ENCODE assay signal across 8 cellular contexts in the genomic region with DNA sequence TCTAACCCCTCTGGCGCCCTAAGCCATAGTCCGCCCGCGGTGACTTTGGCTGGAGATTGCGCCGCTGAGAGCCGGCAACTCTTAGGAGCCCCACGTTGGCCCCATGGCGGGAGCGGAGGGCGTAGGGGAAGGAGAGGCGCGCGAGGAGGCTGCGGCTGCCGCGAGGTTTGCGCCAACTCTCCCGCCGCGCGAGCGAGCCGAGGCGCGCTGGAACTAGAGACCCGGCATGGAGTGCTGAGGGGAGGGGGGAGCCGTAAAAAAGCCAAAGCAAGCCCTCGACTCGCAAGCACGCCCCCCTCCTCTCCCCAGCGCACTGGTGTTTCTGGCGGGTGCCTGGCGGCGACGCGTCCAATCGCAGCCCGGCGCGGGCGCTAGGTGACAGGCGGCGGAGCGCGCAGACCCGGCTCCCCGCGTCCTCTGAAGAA. TPM values are rescaled to one million over a fixed set of nuclear protein-coding genes. Genes with fewer than 3 reads are reported as not detected.
DNase-seq lines count a peak whose midpoint lies in the region; ATAC-seq and TF ChIP-seq lines count a peak whose summit lies in the region.

A gene with protein sequence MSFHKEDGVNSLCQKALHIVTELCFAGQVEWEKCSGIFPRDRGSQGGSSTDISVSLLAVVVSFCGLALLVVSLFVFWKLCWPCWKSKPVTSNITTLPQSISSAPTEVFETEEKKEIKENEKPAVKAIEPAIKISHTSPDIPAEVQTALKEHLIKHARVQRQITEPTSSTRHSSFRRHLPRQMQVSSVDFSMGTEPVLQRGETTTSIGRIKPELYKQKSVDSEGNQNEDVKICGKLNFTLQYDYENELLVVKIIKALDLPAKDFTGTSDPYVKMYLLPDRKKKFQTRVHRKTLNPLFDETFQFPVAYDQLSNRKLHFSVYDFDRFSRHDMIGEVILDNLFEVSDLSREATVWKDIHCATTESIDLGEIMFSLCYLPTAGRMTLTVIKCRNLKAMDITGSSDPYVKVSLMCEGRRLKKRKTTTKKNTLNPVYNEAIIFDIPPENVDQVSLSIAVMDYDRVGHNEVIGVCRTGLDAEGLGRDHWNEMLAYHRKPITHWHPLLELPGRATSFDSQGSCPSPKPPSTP (minus strand): TSS at position 233 of the 425 bp plus-strand sequence. CDS start 297 bp downstream, outside the sequence.

- H3K4me2 ChIP-seq in PC-3 (ENCODE audit: low read length): no peak within 1 kb of the TSS

- TF ChIP-seq CTCF in BE2C (IDR thresholded peaks at IDR 0.05; ENCODE audit: low read depth, low read length) (no peak), colonic mucosa (IDR thresholded peaks at IDR 0.05) (no peak), PC-3 (conservative IDR thresholded peaks at IDR 0.05; ENCODE audit: low read depth, low read length) (no peak)

- H3K27ac ChIP-seq in colonic mucosa (no peak within 1 kb of the TSS), PC-3 (ENCODE audit: low read length) (no peak within 1 kb of the TSS)

- peaks cover 67% of the 10 kb centered on the region for H3K27me3 ChIP-seq in BE2C
- peaks cover 26% of the 10 kb centered on the region for H3K27me3 ChIP-seq in colonic mucosa
- H3K27me3 ChIP-seq in mucosa of stomach (ENCODE audit: control insufficient read depth, insufficient read depth, low read length): peaks cover 30% of the 10 kb centered on the region
- no peaks in the 10 kb centered on the region for H3K27me3 ChIP-seq in PC-3 (ENCODE audit: low read length)

- ATAC-seq in GM18873 (IDR thresholded peaks at IDR 0.05; ENCODE audit: low FRiP score, unreplicated experiment): no peak
- no peak for ATAC-seq in PC-3

- no peaks in the 10 kb centered on the region for H3K36me3 ChIP-seq in BE2C
- no peaks in the 10 kb centered on the region for H3K36me3 ChIP-seq in colonic mucosa
- H3K36me3 ChIP-seq in mucosa of stomach (ENCODE audit: control insufficient read depth, insufficient read depth, low read length): no peaks in the 10 kb centered on the region
- H3K36me3 ChIP-seq in PC-3 (ENCODE audit: low read depth, low read length): no peaks in the 10 kb centered on the region

- CTCF ChIA-PET in PC-3 (lab: Charles Lee): no interaction called here

- H3K4me3 ChIP-seq in BE2C (ENCODE audit: low read depth, low read length) (peak within 1 kb of the TSS; percentile 41), colonic mucosa (peak within 1 kb of the TSS; percentile 47), mucosa of stomach (ENCODE audit: low read length) (peak within 1 kb of the TSS; percentile 31), PC-3 (ENCODE audit: low read length) (no peak within 1 kb of the TSS)

- POLR2A ChIA-PET in PC-3 (lab: Charles Lee; ENCODE audit: unreplicated experiment): no interaction called here

- H3K9ac ChIP-seq in colonic mucosa (ENCODE audit: low read depth in 2 of 2, low read length in 2 of 2) (no peak within 1 kb of the TSS), mucosa of stomach (ENCODE audit: low read length) (peak within 1 kb of the TSS; percentile 55), PC-3 (ENCODE audit: low read length) (no peak within 1 kb of the TSS)

- no peak for TF ChIP-seq RAD21 in Ishikawa (IDR thresholded peaks at IDR 0.05; ENCODE audit: low read depth)

- intact Hi-C loops in colonic mucosa (cut with DNase I) (no loop called here), PC-3 (cut with micrococcal nuclease) (no loop called here)

- no peaks in the 10 kb centered on the region for H3K79me2 ChIP-seq in PC-3 (ENCODE audit: low read length)

- no peaks in the 10 kb centered on the region for H3K9me2 ChIP-seq in PC-3 (replicated peaks; ENCODE audit: low read length)

- no peaks in the 10 kb centered on the region for H4K20me1 ChIP-seq in PC-3 (ENCODE audit: low read length)

- H3F3A ChIP-seq in PC-3 (ENCODE audit: low read length, unreplicated experiment): no peaks in the 10 kb centered on the region

- no TSS peak for BruUV-seq in PC-3 (replicated peaks; lab: Mats Ljungman, UMichigan)

- DNase-seq in BE2C (peak; percentile 12), colonic mucosa (no peak), PC-3 (no peak), foreskin melanocyte (no peak)
- DNase-seq in stimulated activated CD4-positive, alpha-beta T cell treated with anti-CD3 and anti-CD28 coated beads, Interleukin-1b, Interleukin-23, amount 100 ng/mL, for 48 hours: no peak

- no peak for TF ChIP-seq EP300 in Ishikawa (IDR thresholded peaks at IDR 0.05; ENCODE audit: borderline replicate concordance)

- no peaks in the 10 kb centered on the region for H3K9me3 ChIP-seq in BE2C
- H3K9me3 ChIP-seq in colonic mucosa: no peaks in the 10 kb centered on the region
- H3K9me3 ChIP-seq in mucosa of stomach (ENCODE audit: control insufficient read depth, low read length): no peaks in the 10 kb centered on the region
- no peaks in the 10 kb centered on the region for H3K9me3 ChIP-seq in PC-3 (ENCODE audit: low read length)

- H3K4me1 ChIP-seq in BE2C: no peaks in the 10 kb centered on the region
- no peaks in the 10 kb centered on the region for H3K4me1 ChIP-seq in colonic mucosa
- no peaks in the 10 kb centered on the region for H3K4me1 ChIP-seq in mucosa of stomach (ENCODE audit: control insufficient read depth, insufficient read depth, low read length)
- H3K4me1 ChIP-seq in PC-3 (ENCODE audit: insufficient read depth, low read length): no peaks in the 10 kb centered on the region

- H2AFZ ChIP-seq in PC-3 (ENCODE audit: low read length): no peak within 1 kb of the TSS

TF ChIP-seq in Ishikawa, 13 proteins besides CTCF, POLR2A, EP300 and RAD21:
- TF ChIP-seq, protein P1, sequence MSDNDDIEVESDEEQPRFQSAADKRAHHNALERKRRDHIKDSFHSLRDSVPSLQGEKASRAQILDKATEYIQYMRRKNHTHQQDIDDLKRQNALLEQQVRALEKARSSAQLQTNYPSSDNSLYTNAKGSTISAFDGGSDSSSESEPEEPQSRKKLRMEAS (IDR thresholded peaks at IDR 0.05): peak; percentile 77
- TF ChIP-seq CEBPB (IDR thresholded peaks at IDR 0.05): no peak
- TF ChIP-seq, protein P2, sequence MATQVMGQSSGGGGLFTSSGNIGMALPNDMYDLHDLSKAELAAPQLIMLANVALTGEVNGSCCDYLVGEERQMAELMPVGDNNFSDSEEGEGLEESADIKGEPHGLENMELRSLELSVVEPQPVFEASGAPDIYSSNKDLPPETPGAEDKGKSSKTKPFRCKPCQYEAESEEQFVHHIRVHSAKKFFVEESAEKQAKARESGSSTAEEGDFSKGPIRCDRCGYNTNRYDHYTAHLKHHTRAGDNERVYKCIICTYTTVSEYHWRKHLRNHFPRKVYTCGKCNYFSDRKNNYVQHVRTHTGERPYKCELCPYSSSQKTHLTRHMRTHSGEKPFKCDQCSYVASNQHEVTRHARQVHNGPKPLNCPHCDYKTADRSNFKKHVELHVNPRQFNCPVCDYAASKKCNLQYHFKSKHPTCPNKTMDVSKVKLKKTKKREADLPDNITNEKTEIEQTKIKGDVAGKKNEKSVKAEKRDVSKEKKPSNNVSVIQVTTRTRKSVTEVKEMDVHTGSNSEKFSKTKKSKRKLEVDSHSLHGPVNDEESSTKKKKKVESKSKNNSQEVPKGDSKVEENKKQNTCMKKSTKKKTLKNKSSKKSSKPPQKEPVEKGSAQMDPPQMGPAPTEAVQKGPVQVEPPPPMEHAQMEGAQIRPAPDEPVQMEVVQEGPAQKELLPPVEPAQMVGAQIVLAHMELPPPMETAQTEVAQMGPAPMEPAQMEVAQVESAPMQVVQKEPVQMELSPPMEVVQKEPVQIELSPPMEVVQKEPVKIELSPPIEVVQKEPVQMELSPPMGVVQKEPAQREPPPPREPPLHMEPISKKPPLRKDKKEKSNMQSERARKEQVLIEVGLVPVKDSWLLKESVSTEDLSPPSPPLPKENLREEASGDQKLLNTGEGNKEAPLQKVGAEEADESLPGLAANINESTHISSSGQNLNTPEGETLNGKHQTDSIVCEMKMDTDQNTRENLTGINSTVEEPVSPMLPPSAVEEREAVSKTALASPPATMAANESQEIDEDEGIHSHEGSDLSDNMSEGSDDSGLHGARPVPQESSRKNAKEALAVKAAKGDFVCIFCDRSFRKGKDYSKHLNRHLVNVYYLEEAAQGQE (IDR thresholded peaks at IDR 0.05; ENCODE audit: low read depth): no peak
- no peak for TF ChIP-seq TCF12 (IDR thresholded peaks at IDR 0.05; ENCODE audit: low read depth)
- TF ChIP-seq CREB1 (IDR thresholded peaks at IDR 0.05; ENCODE audit: low read depth): no peak
- no peak for TF ChIP-seq TAF1 (IDR thresholded peaks at IDR 0.05; ENCODE audit: low read depth)
- TF ChIP-seq EGR1 (IDR thresholded peaks at IDR 0.05): no peak

RNA-seq across cellular contexts. Expression of the gene that starts here (rescaled TPM):
- not detected for polyA plus RNA-seq in BE2C (2012; ENCODE audit: insufficient read depth, insufficient read length, low read depth)
- total RNA-seq in colonic mucosa: under 1 TPM; 0.15 to 0.32 TPM
- not detected in 2 replicates for total RNA-seq in PC-3 (2014; rRNA removed)
